15 cellular contexts compared by ENCODE assay signal in the genomic region with DNA sequence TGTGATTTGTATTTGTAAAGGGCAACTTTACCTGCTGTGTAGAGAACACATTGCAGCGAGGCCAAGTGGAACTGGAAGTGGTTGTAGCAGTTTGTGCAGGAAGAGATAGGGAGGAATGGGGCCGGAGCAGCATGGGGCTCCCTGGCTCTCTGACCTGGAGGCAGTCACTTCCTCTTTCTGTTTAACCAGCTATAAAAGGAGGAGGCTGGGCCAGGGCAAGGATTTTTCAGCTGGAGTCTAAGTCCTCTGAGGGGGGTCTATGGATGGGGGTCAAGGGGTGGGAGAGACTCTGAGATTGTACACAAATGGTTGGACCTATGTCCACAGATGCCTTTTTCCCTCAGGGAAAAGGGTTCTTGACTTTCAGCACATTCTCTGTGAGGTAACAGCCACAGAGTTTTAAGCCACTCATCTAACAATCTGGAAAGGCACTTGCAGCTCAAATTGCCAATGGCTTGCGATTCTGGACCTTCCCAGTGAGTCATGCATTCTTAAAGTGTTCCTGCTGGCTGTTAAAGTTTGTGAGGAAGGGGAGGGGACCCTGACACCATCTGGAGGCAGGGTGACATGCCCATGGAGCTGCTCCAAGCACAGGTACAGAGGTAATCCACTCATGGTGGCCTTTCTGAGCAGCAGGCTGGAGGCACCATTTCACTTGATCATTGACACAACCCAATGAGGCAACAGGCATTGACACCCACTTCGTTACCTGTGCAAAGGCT.
A peak's percentile ranks its signal among the peaks of the same experiment; 100 is the strongest.
DNase-seq lines count a peak whose midpoint lies in the region; ATAC-seq, FAIRE-seq and TF ChIP-seq lines count a peak whose summit lies in the region.
"Had no signal": no experiment of that assay in that cellular context is flagged by ENCODE, and none has a peak within 500 bp of the region (broad histone marks: within the 10 kb centered on the region; RNA-seq: fewer than 3 reads in every experiment).

No MANE protein-coding gene starts in this region.

- TF ChIP-seq CTCF in K562 (IDR thresholded peaks at IDR 0.05 in 2 of 3, conservative IDR thresholded peaks at IDR 0.05 in 1 of 3; ENCODE audit: insufficient read depth in 2 of 3, low read depth in 1 of 3, low read length in 3 of 3), result no peak
- no peak for TF ChIP-seq CTCF in neural progenitor cell (IDR thresholded peaks at IDR 0.05)
- TF ChIP-seq CTCF in gastrocnemius medialis (IDR thresholded peaks at IDR 0.05 in 4 of 5, conservative IDR thresholded peaks at IDR 0.05 in 1 of 5), result no peak

- H3K79me2 ChIP-seq in Karpas-422 (ENCODE audit: low read length) (no peaks in the 10 kb centered on the region), K562 (ENCODE audit: control insufficient read depth, insufficient read depth, low read length) (no peaks in the 10 kb centered on the region), neural progenitor cell (ENCODE audit: low read depth) (no peaks in the 10 kb centered on the region)

- DNase-seq in Karpas-422, result peak; percentile 47
- DNase-seq in K562 (ENCODE audit: extremely low read depth in 1 of 4, low spot score in 3 of 4), result peak in 2 of 4 experiments; percentile 23 to 35
- DNase-seq in neural progenitor cell (ENCODE audit: low spot score), result peak; percentile 15
- DNase-seq in amniotic stem cell (lab: John Stamatoyannopoulos, UW), result no peak
- DNase-seq in gastrocnemius medialis, result no peak
- DNase-seq: activated CD4-positive, alpha-beta T cell treated with anti-CD3 and anti-CD28 coated beads for 36 hours; activated effector memory CD4-positive, alpha-beta T cell treated with Interleukin-2 at 50 U/mL for 16 hours; C1 segment of cervical spinal cord; naive B cell; SHP77 treated with DMSO at 0.1 percent for 48 hours had no signal

- no peaks in the 10 kb centered on the region for H3K4me1 ChIP-seq in Karpas-422 (ENCODE audit: low read length)
- peaks cover 0 to 6% of the 10 kb centered on the region in 2 experiments; a peak in 2 of 5 replicates for H3K4me1 ChIP-seq in K562 (replicated peaks in 1 of 2; ENCODE audit: control insufficient read depth in 2 of 2, insufficient read depth in 2 of 2, low read length in 2 of 2)
- H3K4me1 ChIP-seq in neural progenitor cell, result peaks cover 48% of the 10 kb centered on the region
- H3K4me1 ChIP-seq in gastrocnemius medialis, result no peaks in the 10 kb centered on the region

- no peak overlapping the region for H2AFZ ChIP-seq in Karpas-422 (ENCODE audit: low read length)
- H2AFZ ChIP-seq in K562 (ENCODE audit: low read depth, low read length), result peak overlapping the region; percentile 71; the same call in 1 of the 2 replicates
- H2AFZ ChIP-seq in neural progenitor cell (replicated peaks), result no peak overlapping the region

- H3K9me3 Mint-ChIP-seq in neural progenitor cell, result peaks cover 3% of the 10 kb centered on the region
- H3K9me3 Mint-ChIP-seq: central memory CD8-positive, alpha-beta T cell had no signal

- in situ Hi-C loops in K562 (cut with MboI), result no loop called here
- in situ Hi-C loops in gastrocnemius medialis (cut with MboI; ENCODE audit: low sequenced_read_pairs in 4 of 4), result no loop called here

- TF ChIP-seq EP300 in K562 (IDR thresholded peaks at IDR 0.05; ENCODE audit: low read length), result no peak

- no peak for TF ChIP-seq RAD21 in K562 (CRISPR knock-in tag; conservative IDR thresholded peaks at IDR 0.05 in 1 of 2, IDR thresholded peaks at IDR 0.05 in 1 of 2)

- H3K4me3 Mint-ChIP-seq in neural progenitor cell, result peak overlapping the region; percentile 30
- H3K4me3 Mint-ChIP-seq: activated CD4-positive, alpha-beta T cell treated with anti-CD3 and anti-CD28 coated beads for 36 hours; central memory CD8-positive, alpha-beta T cell; naive B cell had no signal

- CTCF ChIA-PET in K562 (lab: Yijun Ruan, JAX; ENCODE audit: low intra/inter-chr PET ratio), result no interaction called here

- no peaks in the 10 kb centered on the region for H3K36me3 Mint-ChIP-seq in neural progenitor cell
- H3K36me3 Mint-ChIP-seq: naive B cell had no signal

- TF ChIP-seq POLR2A in K562 (conservative IDR thresholded peaks at IDR 0.05), result no peak
- TF ChIP-seq POLR2A in gastrocnemius medialis (IDR thresholded peaks at IDR 0.05), result no peak

- 2% methylated on average over 4 of the region's 4 CpGs for WGBS in K562 (ENCODE audit: insufficient coverage, low coverage, missing lambda C conversion rate)

- H3K4me3 ChIP-seq in Karpas-422 (ENCODE audit: low read length) (no peak overlapping the region), K562 (no peak overlapping the region), neural progenitor cell (no peak overlapping the region), gastrocnemius medialis (no peak overlapping the region)

- no TSS peak for BruUV-seq in K562 (replicated peaks; lab: Mats Ljungman, UMichigan)

- H3K27ac ChIP-seq in Karpas-422 (ENCODE audit: low read length) (no peak overlapping the region), K562 (ENCODE audit: extremely low read depth, low read depth, low read length) (no peak overlapping the region), neural progenitor cell (no peak overlapping the region), gastrocnemius medialis (no peak overlapping the region)

- H4K20me1 ChIP-seq in Karpas-422 (ENCODE audit: insufficient read depth, low read depth, low read length) (no peaks in the 10 kb centered on the region), K562 (replicated peaks; ENCODE audit: control insufficient read depth, insufficient read depth, low read length) (no peaks in the 10 kb centered on the region), neural progenitor cell (ENCODE audit: low read depth) (no peaks in the 10 kb centered on the region)

- no peak for FAIRE-seq in K562 (lab: Jason Lieb, UNC)

- H3K9ac ChIP-seq in Karpas-422 (ENCODE audit: low read length) (no peak overlapping the region), K562 (ENCODE audit: insufficient read depth in 1 of 2, low read depth in 2 of 2, low read length in 2 of 2) (no peak overlapping the region), neural progenitor cell (no peak overlapping the region)

- peaks cover 61% of the 10 kb centered on the region for H3K4me1 Mint-ChIP-seq in neural progenitor cell
- H3K4me1 Mint-ChIP-seq: activated CD4-positive, alpha-beta T cell treated with anti-CD3 and anti-CD28 coated beads for 36 hours; central memory CD8-positive, alpha-beta T cell had no signal

- no peaks in the 10 kb centered on the region for H3K27me3 ChIP-seq in Karpas-422 (ENCODE audit: low read length)
- H3K27me3 ChIP-seq in K562 (ENCODE audit: control insufficient read depth in 2 of 2, insufficient read depth in 2 of 2, low read length in 2 of 2), result peaks cover 0 to 15% of the 10 kb centered on the region in 2 experiments; a peak in 1 of 5 replicates
- no peaks in the 10 kb centered on the region for H3K27me3 ChIP-seq in neural progenitor cell
- no peaks in the 10 kb centered on the region for H3K27me3 ChIP-seq in gastrocnemius medialis

- H3F3A ChIP-seq in neural progenitor cell (ENCODE audit: low read depth), result peaks cover 13% of the 10 kb centered on the region

- H3K36me3 ChIP-seq in Karpas-422 (ENCODE audit: insufficient read depth, low read length) (no peaks in the 10 kb centered on the region), K562 (ENCODE audit: control insufficient read depth, insufficient read depth, low read length) (no peaks in the 10 kb centered on the region), neural progenitor cell (no peaks in the 10 kb centered on the region), gastrocnemius medialis (no peaks in the 10 kb centered on the region)

- intact Hi-C loops in K562 (cut with micrococcal nuclease), result no loop called here
- intact Hi-C loops in gastrocnemius medialis (cut with DNase I; ENCODE audit: low total_unique reads), result no loop called here

- peak overlapping the region; percentile 90 for H3K27ac Mint-ChIP-seq in neural progenitor cell
- H3K27ac Mint-ChIP-seq: activated CD4-positive, alpha-beta T cell treated with anti-CD3 and anti-CD28 coated beads for 36 hours; naive B cell had no signal

- H3K9me3 ChIP-seq in Karpas-422 (ENCODE audit: low read length) (no peaks in the 10 kb centered on the region), K562 (replicated peaks; ENCODE audit: control insufficient read depth, insufficient read depth, low read depth, low read length) (no peaks in the 10 kb centered on the region), neural progenitor cell (ENCODE audit: low read depth) (no peaks in the 10 kb centered on the region), gastrocnemius medialis (no peaks in the 10 kb centered on the region)

- POLR2A ChIA-PET in K562 (lab: Yijun Ruan, JAX), result interaction anchor here (0.5 kb wide), 1 partner anchor 405 kb away, joined by 3 read pairs; no protein-coding TSS in a partner anchor

- peaks cover 5% of the 10 kb centered on the region for H3K27me3 Mint-ChIP-seq in neural progenitor cell (ENCODE audit: insufficient read depth, low read depth)
- H3K27me3 Mint-ChIP-seq: central memory CD8-positive, alpha-beta T cell had no signal

- H3K4me2 ChIP-seq in Karpas-422 (ENCODE audit: low read depth, low read length, poor library complexity, severe bottlenecking) (no peak overlapping the region), K562 (ENCODE audit: insufficient read depth, low read length) (no peak overlapping the region), neural progenitor cell (no peak overlapping the region)

- no peaks in the 10 kb centered on the region for H3K9me2 ChIP-seq in Karpas-422 (replicated peaks; ENCODE audit: insufficient read depth, low read length)

- peak; percentile 74 for ATAC-seq in GM18502 (IDR thresholded peaks at IDR 0.05; ENCODE audit: poor library complexity, unreplicated experiment)
- ATAC-seq in K562, result peak; percentile 76
- ATAC-seq in HG02981 (IDR thresholded peaks at IDR 0.05; ENCODE audit: unreplicated experiment), result no peak
- ATAC-seq in HG02610 (IDR thresholded peaks at IDR 0.05; ENCODE audit: unreplicated experiment), result no peak
- ATAC-seq in gastrocnemius medialis, result no peak
- ATAC-seq: activated CD4-positive, alpha-beta T cell treated with anti-CD3 and anti-CD28 coated beads for 36 hours; HCT116 had no signal

- H3K9me1 ChIP-seq in K562 (ENCODE audit: control insufficient read depth, insufficient read depth, low read length), result peaks cover 4% of the 10 kb centered on the region

TF ChIP-seq in K562, 482 proteins besides CTCF, POLR2A, EP300 and RAD21 (continues in another document):
- TF ChIP-seq NR2C1 (IDR thresholded peaks at IDR 0.05), result peak; percentile 46; the same call in 1 of the 2 replicates
- peak; percentile 58 for TF ChIP-seq NR2C1 (tag; IDR thresholded peaks at IDR 0.05)
- TF ChIP-seq NR2C2 (CRISPR knock-in tag; IDR thresholded peaks at IDR 0.05), result no peak
- peak; percentile 89 for TF ChIP-seq NR2C2 (tag; IDR thresholded peaks at IDR 0.05)
- TF ChIP-seq SRSF1 (IDR thresholded peaks at IDR 0.05; ENCODE audit: low read depth, low read length), result no peak

Comparison
In these comparisons a context has a peak if more than half of its experiments do, and no peak if none do; other contexts are left out.
1. ATAC-seq: peak in GM18502 (single experiment) and K562 (single experiment); none in HG02981 (single experiment), HG02610 (single experiment) and gastrocnemius medialis (0 of 2).
2. DNase-seq: peak in Karpas-422 (single experiment) and neural progenitor cell (single experiment); none in amniotic stem cell (single experiment) and gastrocnemius medialis (0 of 2).